ENCODE assay signal across 1 cellular context in genomic region chr10:122149607-122150505, GRCh38.
A peak's percentile ranks its signal among the peaks of the same experiment; 100 is the strongest.
TF ChIP-seq lines count a peak whose summit lies in the region.

No MANE protein-coding gene starts in this region.

TF ChIP-seq in H1, 55 proteins besides CTCF, POLR2A, EP300 and RAD21:
- TF ChIP-seq KDM5A (IDR thresholded peaks at IDR 0.05; ENCODE audit: low read length) (no peak), GTF2F1 (IDR thresholded peaks at IDR 0.05; ENCODE audit: borderline replicate concordance, low read depth, low read length) (no peak), GABPA (IDR thresholded peaks at IDR 0.05; ENCODE audit: borderline replicate concordance, insufficient read depth, low read length) (0 out of 2 replicates have a peak, but pooled peaks have one; percentile 4)
